ENCODE assay signal across 18 cellular contexts in the genomic region with DNA sequence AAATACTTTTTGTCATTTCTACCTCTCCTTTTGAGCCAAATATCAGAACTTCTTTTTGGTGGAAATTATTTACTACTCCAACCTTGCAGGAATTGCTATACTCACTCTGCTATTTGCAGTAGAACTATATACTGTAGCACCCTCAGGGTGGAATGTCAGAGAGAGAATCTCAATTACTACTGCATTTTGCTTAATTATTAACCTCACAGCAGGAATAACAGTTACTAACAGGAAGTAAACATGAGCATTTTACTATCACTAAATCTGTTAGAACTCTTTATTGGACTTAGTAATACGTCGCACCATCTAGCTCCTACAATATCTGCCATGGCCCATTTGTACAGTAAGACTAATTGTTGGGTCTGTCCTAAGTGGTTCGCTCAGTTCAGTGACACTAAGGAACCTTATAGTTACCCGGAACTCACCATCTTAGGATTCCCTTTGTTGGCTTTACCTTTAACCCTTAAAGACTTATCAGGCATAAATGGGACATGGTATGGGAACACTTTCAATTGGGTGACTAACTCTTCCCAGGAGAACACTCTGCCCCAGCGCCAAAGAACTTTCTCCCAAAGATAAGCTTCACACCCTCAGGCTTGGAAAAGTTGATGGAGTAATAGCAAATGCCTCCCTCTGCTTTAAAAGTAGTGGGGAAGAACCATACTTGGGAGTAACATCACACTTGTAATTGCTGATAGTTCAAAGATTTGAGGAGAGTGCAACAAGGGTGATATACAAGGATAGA. TPM values are rescaled to one million over a fixed set of nuclear protein-coding genes. Genes with fewer than 3 reads are reported as not detected.
DNase-seq lines count a peak whose midpoint lies in the region; ATAC-seq and TF ChIP-seq lines count a peak whose summit lies in the region.
"Had no signal": no experiment of that assay in that cellular context is flagged by ENCODE, and none has a peak within 500 bp of the region (broad histone marks: within the 10 kb centered on the region; RNA-seq: fewer than 3 reads in every experiment).

No MANE protein-coding gene starts in this region.

- TF ChIP-seq CTCF in 22Rv1 (IDR thresholded peaks at IDR 0.05) (no peak), VCaP (conservative IDR thresholded peaks at IDR 0.05) (no peak), GM23338 (conservative IDR thresholded peaks at IDR 0.05; ENCODE audit: low read depth in 2 of 2) (no peak)

- H3K27ac ChIP-seq in 22Rv1: peak overlapping the region; percentile 74
- peak overlapping the region; percentile 32 for H3K27ac ChIP-seq in VCaP
- no peak overlapping the region for H3K27ac ChIP-seq in naive thymus-derived CD4-positive, alpha-beta T cell (ENCODE audit: low read depth, low read length)
- H3K27ac ChIP-seq in GM23338 (ENCODE audit: low read depth): no peak overlapping the region
- H3K27ac ChIP-seq: A549 had no signal

- peaks cover 0 to 9% (median 3%) of the 10 kb centered on the region in 11 donors for H3K9me3 Mint-ChIP-seq in naive thymus-derived CD4-positive, alpha-beta T cell
- no peaks in the 10 kb centered on the region for H3K9me3 Mint-ChIP-seq in GM23338
- H3K9me3 Mint-ChIP-seq in stimulated activated effector memory CD8-positive, alpha-beta T cell treated with anti-CD3 and anti-CD28 coated beads, Interleukin-12 subunit alpha, Interleukin-12 subunit beta, amount 100 ng/mL, for 72 hours: no peaks in the 10 kb centered on the region
- H3K9me3 Mint-ChIP-seq: H9 had no signal

- H3K36me3 ChIP-seq in naive thymus-derived CD4-positive, alpha-beta T cell (ENCODE audit: control insufficient read depth in 2 of 3, insufficient read depth in 3 of 3, low read length in 3 of 3): peaks cover 0 to 7% (median 0%) of the 10 kb centered on the region in 3 experiments
- no peaks in the 10 kb centered on the region for H3K36me3 ChIP-seq in GM23338 (ENCODE audit: insufficient read depth)
- H3K36me3 ChIP-seq: MG63 had no signal

- no peaks in the 10 kb centered on the region for H4K20me1 ChIP-seq in GM23338 (replicated peaks; ENCODE audit: insufficient read depth)

- no peaks in the 10 kb centered on the region for H3K9me3 ChIP-seq in naive thymus-derived CD4-positive, alpha-beta T cell (ENCODE audit: control insufficient read depth in 2 of 3, low read length in 3 of 3)
- H3K9me3 ChIP-seq: A549, MG63 had no signal

- CTCF ChIA-PET in naive thymus-derived CD4-positive, alpha-beta T cell (lab: Charles Lee): no interaction called here

- H3K4me1 ChIP-seq in naive thymus-derived CD4-positive, alpha-beta T cell (ENCODE audit: control insufficient read depth in 2 of 2, insufficient read depth in 2 of 2, low read length in 2 of 2): no peaks in the 10 kb centered on the region
- peaks cover 18% of the 10 kb centered on the region for H3K4me1 ChIP-seq in GM23338 (ENCODE audit: insufficient read depth)

- H3F3A ChIP-seq in GM23338 (replicated peaks; ENCODE audit: low read depth): no peaks in the 10 kb centered on the region

- H3K9me2 ChIP-seq in GM23338 (ENCODE audit: insufficient read depth): no peaks in the 10 kb centered on the region

- H3K4me1 Mint-ChIP-seq in naive thymus-derived CD4-positive, alpha-beta T cell: peaks cover 4 to 78% (median 50%) of the 10 kb centered on the region in 7 donors
- H3K4me1 Mint-ChIP-seq in GM23338: peaks cover 16% of the 10 kb centered on the region
- peaks cover 41% of the 10 kb centered on the region for H3K4me1 Mint-ChIP-seq in stimulated activated effector memory CD8-positive, alpha-beta T cell treated with anti-CD3 and anti-CD28 coated beads, Interleukin-12 subunit alpha, Interleukin-12 subunit beta, amount 100 ng/mL, for 72 hours

- peak overlapping the region in 7 of 9 donors; percentile 6 to 75 (median 38) for H3K27ac Mint-ChIP-seq in naive thymus-derived CD4-positive, alpha-beta T cell
- no peak overlapping the region for H3K27ac Mint-ChIP-seq in GM23338
- no peak overlapping the region for H3K27ac Mint-ChIP-seq in stimulated activated effector memory CD8-positive, alpha-beta T cell treated with anti-CD3 and anti-CD28 coated beads, Interleukin-12 subunit alpha, Interleukin-12 subunit beta, amount 100 ng/mL, for 72 hours
- H3K27ac Mint-ChIP-seq: CD14-positive monocyte, H9 had no signal

- H2AFZ ChIP-seq in GM23338: no peak overlapping the region

- intact Hi-C loops in naive thymus-derived CD4-positive, alpha-beta T cell (cut with micrococcal nuclease): no loop called here

- no peak overlapping the region for H3K4me3 Mint-ChIP-seq in naive thymus-derived CD4-positive, alpha-beta T cell
- H3K4me3 Mint-ChIP-seq in GM23338: no peak overlapping the region
- H3K4me3 Mint-ChIP-seq in stimulated activated effector memory CD8-positive, alpha-beta T cell treated with anti-CD3 and anti-CD28 coated beads, Interleukin-12 subunit alpha, Interleukin-12 subunit beta, amount 100 ng/mL, for 72 hours: no peak overlapping the region
- H3K4me3 Mint-ChIP-seq: CD14-positive monocyte, H9 had no signal

- POLR2A ChIA-PET in naive thymus-derived CD4-positive, alpha-beta T cell (lab: Charles Lee): interaction anchor here (0.9 kb wide), 1 partner anchor 111 kb away, joined by 3 read pairs; no protein-coding TSS in a partner anchor

- no peak overlapping the region for H3K4me2 ChIP-seq in GM23338
- H3K4me2 ChIP-seq: A549 had no signal

- no peak for ATAC-seq in naive thymus-derived CD4-positive, alpha-beta T cell
- ATAC-seq in SK-N-SH treated with all-trans-retinoic acid at 6 μM for 48 hours: no peak
- no peak for ATAC-seq in GM23338
- no peak for ATAC-seq in stimulated activated effector memory CD8-positive, alpha-beta T cell treated with anti-CD3 and anti-CD28 coated beads, Interleukin-12 subunit alpha, Interleukin-12 subunit beta, amount 100 ng/mL, for 72 hours
- ATAC-seq: A549 had no signal

- H3K36me3 Mint-ChIP-seq in naive thymus-derived CD4-positive, alpha-beta T cell: peaks cover 16 to 78% (median 44%) of the 10 kb centered on the region in 5 donors
- no peaks in the 10 kb centered on the region for H3K36me3 Mint-ChIP-seq in GM23338 (ENCODE audit: low read depth)
- peaks cover 22% of the 10 kb centered on the region for H3K36me3 Mint-ChIP-seq in stimulated activated effector memory CD8-positive, alpha-beta T cell treated with anti-CD3 and anti-CD28 coated beads, Interleukin-12 subunit alpha, Interleukin-12 subunit beta, amount 100 ng/mL, for 72 hours

- H3K79me2 ChIP-seq in GM23338 (replicated peaks; ENCODE audit: insufficient read depth): no peaks in the 10 kb centered on the region

- H3K4me3 ChIP-seq in naive thymus-derived CD4-positive, alpha-beta T cell (ENCODE audit: low read length): no peak overlapping the region
- no peak overlapping the region for H3K4me3 ChIP-seq in GM23338
- H3K4me3 ChIP-seq: A549, MG63 had no signal

- no peaks in the 10 kb centered on the region for H3K27me3 ChIP-seq in naive thymus-derived CD4-positive, alpha-beta T cell (ENCODE audit: control insufficient read depth in 2 of 2, insufficient read depth in 2 of 2, low read length in 2 of 2)
- H3K27me3 ChIP-seq in GM23338 (ENCODE audit: insufficient read depth): no peaks in the 10 kb centered on the region
- H3K27me3 ChIP-seq: MG63 had no signal

- no peaks in the 10 kb centered on the region for H3K27me3 Mint-ChIP-seq in naive thymus-derived CD4-positive, alpha-beta T cell
- H3K27me3 Mint-ChIP-seq in GM23338 (ENCODE audit: insufficient read depth, low read depth, poor library complexity): peaks cover 5% of the 10 kb centered on the region

- DNase-seq in DMS53 treated with DMSO at 0.1 percent for 48 hours (lab: John Stamatoyannopoulos, UW; ENCODE audit: unreplicated experiment): peak; percentile 23
- DNase-seq in naive thymus-derived CD4-positive, alpha-beta T cell: no peak
- no peak for DNase-seq in GM23338 (ENCODE audit: low spot score)
- no peak for DNase-seq in NCI-H345 (lab: John Stamatoyannopoulos, UW)
- no peak for DNase-seq in stimulated activated effector memory CD8-positive, alpha-beta T cell treated with anti-CD3 and anti-CD28 coated beads, Interleukin-12 subunit alpha, Interleukin-12 subunit beta, amount 100 ng/mL, for 72 hours (ENCODE audit: low spot score in 2 of 2)
- DNase-seq: H9, KG1, MG63, NCI-H1092 treated with DMSO at 0.1 percent for 48 hours, NCI-H187 treated with DMSO at 0.1 percent for 48 hours, NCI-H774, SHP77 had no signal

TF ChIP-seq in SK-N-SH treated with all-trans-retinoic acid at 6 μM for 48 hours, 23 proteins besides CTCF, POLR2A, EP300 and RAD21 (continues in another document):
- TF ChIP-seq GLIS3 (CRISPR knock-in tag; IDR thresholded peaks at IDR 0.05) (no peak), ZC3H10 (CRISPR knock-in tag; IDR thresholded peaks at IDR 0.05) (no peak), BACH2 (CRISPR knock-in tag; IDR thresholded peaks at IDR 0.05; ENCODE audit: borderline replicate concordance) (no peak), ZNF565 (CRISPR knock-in tag; conservative IDR thresholded peaks at IDR 0.05; ENCODE audit: low read depth) (no peak), ISL1 (CRISPR knock-in tag; IDR thresholded peaks at IDR 0.05) (no peak)

TF ChIP-seq in GM23338, 12 proteins besides CTCF, POLR2A, EP300 and RAD21 (continues in another document):
- no peak for TF ChIP-seq JUNB (IDR thresholded peaks at IDR 0.05; ENCODE audit: unreplicated experiment)
- TF ChIP-seq, protein P1, sequence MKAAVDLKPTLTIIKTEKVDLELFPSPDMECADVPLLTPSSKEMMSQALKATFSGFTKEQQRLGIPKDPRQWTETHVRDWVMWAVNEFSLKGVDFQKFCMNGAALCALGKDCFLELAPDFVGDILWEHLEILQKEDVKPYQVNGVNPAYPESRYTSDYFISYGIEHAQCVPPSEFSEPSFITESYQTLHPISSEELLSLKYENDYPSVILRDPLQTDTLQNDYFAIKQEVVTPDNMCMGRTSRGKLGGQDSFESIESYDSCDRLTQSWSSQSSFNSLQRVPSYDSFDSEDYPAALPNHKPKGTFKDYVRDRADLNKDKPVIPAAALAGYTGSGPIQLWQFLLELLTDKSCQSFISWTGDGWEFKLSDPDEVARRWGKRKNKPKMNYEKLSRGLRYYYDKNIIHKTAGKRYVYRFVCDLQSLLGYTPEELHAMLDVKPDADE (IDR thresholded peaks at IDR 0.05): no peak

RNA-seq across cellular contexts. Expression of a gene that starts 38.8 kb away (rescaled TPM):
- total RNA-seq in naive thymus-derived CD4-positive, alpha-beta T cell: under 1 TPM in 3 of 5 experiments, not detected in 2; 0.19 to 0.22 (median 0.20) TPM
- polyA plus RNA-seq in naive thymus-derived CD4-positive, alpha-beta T cell: under 1 TPM; 0.09 to 0.34 TPM
- total RNA-seq in GM23338 (2014; rRNA removed; shearing (Covaris generic)): not detected in 2 replicates
- 0.10 TPM in 1 of 2 replicates, not detected in the other for polyA plus RNA-seq in GM23338 (2016; fragmentation: Nextera tagmentation; extraction: Ambion mirVana)
- total RNA-seq: H9, NCI-H460 had no signal
- polyA plus RNA-seq: A549 had no signal

Comparison
In these comparisons a context has a peak if more than half of its experiments do, and no peak if none do; other contexts are left out.
1. H3K27ac ChIP-seq: peak in 22Rv1 (single experiment) and VCaP (single experiment); none in naive thymus-derived CD4-positive, alpha-beta T cell (single experiment) and GM23338 (single experiment).
2. H3K27ac Mint-ChIP-seq: peak in naive thymus-derived CD4-positive, alpha-beta T cell (7 of 9); none in GM23338 (single experiment) and stimulated activated effector memory CD8-positive, alpha-beta T cell treated with anti-CD3 and anti-CD28 coated beads, Interleukin-12 subunit alpha, Interleukin-12 subunit beta, amount 100 ng/mL, for 72 hours (single experiment).